1 cellular context compared by ENCODE assay signal in genomic region chr16:57392694-57393093, GRCh38.
TF ChIP-seq lines count a peak whose summit lies in the region.

No MANE protein-coding gene starts in this region.

TF ChIP-seq in IMR-90, 13 proteins besides CTCF, POLR2A, EP300 and RAD21 (continued from another document):
- TF ChIP-seq ELK1 (IDR thresholded peaks at IDR 0.05; ENCODE audit: borderline replicate concordance, low read depth, low read length): no peak
